ENCODE assay signal across 7 cellular contexts in the genomic region with DNA sequence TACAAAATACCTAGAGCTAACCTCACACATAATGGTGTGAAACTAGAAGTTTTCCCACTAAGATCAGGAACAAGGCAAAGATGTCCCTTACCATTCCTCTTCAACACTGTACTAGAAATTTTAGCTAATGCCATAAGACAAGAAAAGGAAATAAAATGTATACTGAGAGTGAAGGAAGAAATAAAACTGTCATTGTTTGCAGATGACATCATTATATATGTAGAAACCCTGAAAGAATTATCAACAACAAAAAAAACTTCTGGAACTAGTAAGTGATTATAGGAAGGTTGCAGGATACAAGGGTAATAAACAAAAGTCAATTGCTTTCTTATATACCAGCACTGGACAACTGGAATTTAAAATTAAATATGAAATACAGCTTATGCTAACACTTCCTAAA.
"Had no signal": no experiment of that assay in that cellular context is flagged by ENCODE, and none has a peak within 500 bp of the region (broad histone marks: within the 10 kb centered on the region; RNA-seq: fewer than 3 reads in every experiment).

No MANE protein-coding gene starts in this region.

- ATAC-seq: K562 had no signal

- H3K4me3 ChIP-seq: K562 had no signal

- FAIRE-seq: HTR-8/SVneo, K562 had no signal

- H3K27ac ChIP-seq: HL-60, KMS-11 had no signal

- H3K4me2 ChIP-seq: KMS-11 had no signal

- H3K9ac ChIP-seq: KMS-11 had no signal

- DNase-seq: IMR-90, KBM-7, KG1 had no signal
